In genomic region chr3:139746481-139746880, GRCh38 we compare ENCODE assay signal across 14 cellular contexts.
DNase-seq lines count a peak whose midpoint lies in the region; ATAC-seq and TF ChIP-seq lines count a peak whose summit lies in the region.
"Had no signal": no experiment of that assay in that cellular context is flagged by ENCODE, and none has a peak within 500 bp of the region (broad histone marks: within the 10 kb centered on the region; RNA-seq: fewer than 3 reads in every experiment).

No MANE protein-coding gene starts in this region.

- no peak overlapping the region for H3K56ac ChIP-seq in mesendoderm (ENCODE audit: low read length)

- TF ChIP-seq POLR2A in sigmoid colon (IDR thresholded peaks at IDR 0.05) (no peak), ovary (IDR thresholded peaks at IDR 0.05) (no peak)

- no peak overlapping the region for H3K27ac ChIP-seq in mesendoderm (ENCODE audit: low read depth, low read length)
- no peak overlapping the region for H3K27ac ChIP-seq in sigmoid colon
- no peak overlapping the region for H3K27ac ChIP-seq in ovary
- H3K27ac ChIP-seq: A549, BLaER1 had no signal

- no peak overlapping the region for H3K4me3 Mint-ChIP-seq in WTC11
- H3K4me3 Mint-ChIP-seq: CD8-positive, alpha-beta memory T cell had no signal

- H3K36me3 ChIP-seq in mesendoderm (ENCODE audit: control insufficient read depth, insufficient read depth, low read length), result no peaks in the 10 kb centered on the region
- H3K36me3 ChIP-seq in sigmoid colon, result no peaks in the 10 kb centered on the region
- H3K36me3 ChIP-seq in ovary, result no peaks in the 10 kb centered on the region
- H3K36me3 ChIP-seq: BLaER1 had no signal

- no peak overlapping the region for H3K18ac ChIP-seq in mesendoderm (ENCODE audit: low read length)

- H3K4me1 Mint-ChIP-seq in WTC11, result peaks cover 19% of the 10 kb centered on the region
- H3K4me1 Mint-ChIP-seq: CD8-positive, alpha-beta memory T cell had no signal

- H3K36me3 Mint-ChIP-seq in WTC11, result peaks cover 7% of the 10 kb centered on the region; the same call in 1 of the 2 replicates
- H3K36me3 Mint-ChIP-seq: CD8-positive, alpha-beta memory T cell had no signal

- H3K4me1 ChIP-seq in mesendoderm (ENCODE audit: control insufficient read depth, low read depth, low read length) (peaks cover 4% of the 10 kb centered on the region), sigmoid colon (no peaks in the 10 kb centered on the region), ovary (ENCODE audit: insufficient read depth) (peaks cover 3% of the 10 kb centered on the region)
- H3K4me1 ChIP-seq: A549, BLaER1 had no signal

- intact Hi-C loops in sigmoid colon (cut with DNase I) (no loop called here), ovary (cut with DNase I) (no loop called here)

- H2BK120ac ChIP-seq in mesendoderm (ENCODE audit: low read depth, low read length), result no peak overlapping the region

- CTCF ChIA-PET in WTC11 (lab: Charles Lee), result interaction anchor here (1.5 to 2.4 kb wide), 2 partner anchors 28 to 189 kb away, joined by 3 to 10 read pairs; no protein-coding TSS in a partner anchor

- H3K9me3 ChIP-seq in sigmoid colon (peaks cover 0 to 3% (median 0%) of the 10 kb centered on the region in 4 donors), ovary (no peaks in the 10 kb centered on the region)
- H3K9me3 ChIP-seq: A549, Caco-2 had no signal

- H3K27me3 ChIP-seq in mesendoderm (ENCODE audit: insufficient read depth, low read length, poor library complexity), result no peaks in the 10 kb centered on the region
- no peaks in the 10 kb centered on the region for H3K27me3 ChIP-seq in sigmoid colon
- no peaks in the 10 kb centered on the region for H3K27me3 ChIP-seq in ovary
- H3K27me3 ChIP-seq: BLaER1 had no signal

- H4K5ac ChIP-seq in mesendoderm (ENCODE audit: low read length), result no peak overlapping the region

- H3K27ac Mint-ChIP-seq in WTC11, result 0 out of 2 replicates have a peak overlapping the region, but pooled peaks have one; percentile 26
- H3K27ac Mint-ChIP-seq: CD8-positive, alpha-beta memory T cell had no signal

- no peak overlapping the region for H4K8ac ChIP-seq in mesendoderm (ENCODE audit: low read depth, low read length)

- POLR2A ChIA-PET in WTC11 (lab: Charles Lee), result no interaction called here

- H3K9me3 Mint-ChIP-seq in WTC11, result peaks cover 26% of the 10 kb centered on the region

- no peak overlapping the region for H3K23ac ChIP-seq in mesendoderm (ENCODE audit: low read length)

- ATAC-seq in WTC11, result peak; percentile 91
- ATAC-seq in GM18909 (IDR thresholded peaks at IDR 0.05; ENCODE audit: poor library complexity, unreplicated experiment), result no peak
- ATAC-seq: K562 had no signal

- no peak overlapping the region for H2BK15ac ChIP-seq in mesendoderm (replicated peaks; ENCODE audit: low read depth)

- no peak for TF ChIP-seq EP300 in sigmoid colon (IDR thresholded peaks at IDR 0.05)
- no peak for TF ChIP-seq EP300 in ovary (IDR thresholded peaks at IDR 0.05)

- no peak overlapping the region for H2BK5ac ChIP-seq in mesendoderm (ENCODE audit: low read length)

- no peak overlapping the region for H3K9ac ChIP-seq in mesendoderm (ENCODE audit: low read length)
- H3K9ac ChIP-seq: BLaER1 had no signal

- H3K79me2 ChIP-seq in mesendoderm (ENCODE audit: control insufficient read depth, insufficient read depth, low read length), result no peaks in the 10 kb centered on the region

- DNase-seq in NCI-H146 (lab: John Stamatoyannopoulos, UW), result peak; percentile 61
- no peak for DNase-seq in WTC11 (ENCODE audit: low spot score)
- DNase-seq in mesendoderm, result peak; percentile 88
- no peak for DNase-seq in sigmoid colon
- no peak for DNase-seq in ovary
- no peak for DNase-seq in effector CD8-positive, alpha-beta T cell (lab: John Stamatoyannopoulos, UW)
- DNase-seq: Caco-2; CD8-positive, alpha-beta memory T cell; DND-41; GF-D8 had no signal

- no peak overlapping the region for H3K4me2 ChIP-seq in mesendoderm (ENCODE audit: low read length)
- H3K4me2 ChIP-seq: A549, BLaER1 had no signal

- H2AK5ac ChIP-seq in mesendoderm (ENCODE audit: low read length), result no peak overlapping the region

- no peak overlapping the region for H3K4ac ChIP-seq in mesendoderm (ENCODE audit: low read depth, low read length)

- H3K79me1 ChIP-seq in mesendoderm (ENCODE audit: low read length), result no peaks in the 10 kb centered on the region

- peaks cover 5% of the 10 kb centered on the region; the same call in 1 of the 2 replicates for H3K27me3 Mint-ChIP-seq in WTC11 (ENCODE audit: low read depth)

- TF ChIP-seq CTCF in WTC11 (IDR thresholded peaks at IDR 0.05) (no peak), sigmoid colon (IDR thresholded peaks at IDR 0.05) (no peak), ovary (IDR thresholded peaks at IDR 0.05) (no peak)

- no peak overlapping the region for H3K4me3 ChIP-seq in mesendoderm (ENCODE audit: low read length)
- H3K4me3 ChIP-seq in sigmoid colon, result no peak overlapping the region
- no peak overlapping the region for H3K4me3 ChIP-seq in ovary
- H3K4me3 ChIP-seq: A549, BLaER1, K562 had no signal

TF ChIP-seq in WTC11, 78 proteins besides CTCF, POLR2A, EP300 and RAD21 (continues in another document):
- no peak for TF ChIP-seq NFE2L1 (CRISPR knock-in tag; IDR thresholded peaks at IDR 0.05)
- TF ChIP-seq NR3C1 (CRISPR knock-in tag; conservative IDR thresholded peaks at IDR 0.05; ENCODE audit: low read depth), result no peak
- TF ChIP-seq TCF7 (CRISPR knock-in tag; IDR thresholded peaks at IDR 0.05; ENCODE audit: low read depth), result no peak
- TF ChIP-seq, protein P1, sequence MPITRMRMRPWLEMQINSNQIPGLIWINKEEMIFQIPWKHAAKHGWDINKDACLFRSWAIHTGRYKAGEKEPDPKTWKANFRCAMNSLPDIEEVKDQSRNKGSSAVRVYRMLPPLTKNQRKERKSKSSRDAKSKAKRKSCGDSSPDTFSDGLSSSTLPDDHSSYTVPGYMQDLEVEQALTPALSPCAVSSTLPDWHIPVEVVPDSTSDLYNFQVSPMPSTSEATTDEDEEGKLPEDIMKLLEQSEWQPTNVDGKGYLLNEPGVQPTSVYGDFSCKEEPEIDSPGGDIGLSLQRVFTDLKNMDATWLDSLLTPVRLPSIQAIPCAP (CRISPR knock-in tag; IDR thresholded peaks at IDR 0.05), result no peak
- TF ChIP-seq, protein P2, sequence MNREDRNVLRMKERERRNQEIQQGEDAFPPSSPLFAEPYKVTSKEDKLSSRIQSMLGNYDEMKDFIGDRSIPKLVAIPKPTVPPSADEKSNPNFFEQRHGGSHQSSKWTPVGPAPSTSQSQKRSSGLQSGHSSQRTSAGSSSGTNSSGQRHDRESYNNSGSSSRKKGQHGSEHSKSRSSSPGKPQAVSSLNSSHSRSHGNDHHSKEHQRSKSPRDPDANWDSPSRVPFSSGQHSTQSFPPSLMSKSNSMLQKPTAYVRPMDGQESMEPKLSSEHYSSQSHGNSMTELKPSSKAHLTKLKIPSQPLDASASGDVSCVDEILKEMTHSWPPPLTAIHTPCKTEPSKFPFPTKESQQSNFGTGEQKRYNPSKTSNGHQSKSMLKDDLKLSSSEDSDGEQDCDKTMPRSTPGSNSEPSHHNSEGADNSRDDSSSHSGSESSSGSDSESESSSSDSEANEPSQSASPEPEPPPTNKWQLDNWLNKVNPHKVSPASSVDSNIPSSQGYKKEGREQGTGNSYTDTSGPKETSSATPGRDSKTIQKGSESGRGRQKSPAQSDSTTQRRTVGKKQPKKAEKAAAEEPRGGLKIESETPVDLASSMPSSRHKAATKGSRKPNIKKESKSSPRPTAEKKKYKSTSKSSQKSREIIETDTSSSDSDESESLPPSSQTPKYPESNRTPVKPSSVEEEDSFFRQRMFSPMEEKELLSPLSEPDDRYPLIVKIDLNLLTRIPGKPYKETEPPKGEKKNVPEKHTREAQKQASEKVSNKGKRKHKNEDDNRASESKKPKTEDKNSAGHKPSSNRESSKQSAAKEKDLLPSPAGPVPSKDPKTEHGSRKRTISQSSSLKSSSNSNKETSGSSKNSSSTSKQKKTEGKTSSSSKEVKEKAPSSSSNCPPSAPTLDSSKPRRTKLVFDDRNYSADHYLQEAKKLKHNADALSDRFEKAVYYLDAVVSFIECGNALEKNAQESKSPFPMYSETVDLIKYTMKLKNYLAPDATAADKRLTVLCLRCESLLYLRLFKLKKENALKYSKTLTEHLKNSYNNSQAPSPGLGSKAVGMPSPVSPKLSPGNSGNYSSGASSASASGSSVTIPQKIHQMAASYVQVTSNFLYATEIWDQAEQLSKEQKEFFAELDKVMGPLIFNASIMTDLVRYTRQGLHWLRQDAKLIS (CRISPR knock-in tag; IDR thresholded peaks at IDR 0.05; ENCODE audit: borderline replicate concordance), result no peak
- TF ChIP-seq, protein P3, sequence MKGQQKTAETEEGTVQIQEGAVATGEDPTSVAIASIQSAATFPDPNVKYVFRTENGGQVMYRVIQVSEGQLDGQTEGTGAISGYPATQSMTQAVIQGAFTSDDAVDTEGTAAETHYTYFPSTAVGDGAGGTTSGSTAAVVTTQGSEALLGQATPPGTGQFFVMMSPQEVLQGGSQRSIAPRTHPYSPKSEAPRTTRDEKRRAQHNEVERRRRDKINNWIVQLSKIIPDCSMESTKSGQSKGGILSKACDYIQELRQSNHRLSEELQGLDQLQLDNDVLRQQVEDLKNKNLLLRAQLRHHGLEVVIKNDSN (CRISPR knock-in tag; IDR thresholded peaks at IDR 0.05), result no peak
- TF ChIP-seq STAT6 (CRISPR knock-in tag; conservative IDR thresholded peaks at IDR 0.05; ENCODE audit: low read depth), result no peak
- no peak for TF ChIP-seq ATF1 (CRISPR knock-in tag; IDR thresholded peaks at IDR 0.05)
- TF ChIP-seq CREM (CRISPR knock-in tag; IDR thresholded peaks at IDR 0.05), result no peak
- TF ChIP-seq GRHL2 (CRISPR knock-in tag; IDR thresholded peaks at IDR 0.05; ENCODE audit: insufficient replicate concordance, severe bottlenecking), result no peak
- TF ChIP-seq FOXP1 (CRISPR knock-in tag; IDR thresholded peaks at IDR 0.05; ENCODE audit: borderline replicate concordance), result no peak

Comparison
In these comparisons a context has a peak if more than half of its experiments do, and no peak if none do; other contexts are left out.
1. DNase-seq: peak in NCI-H146 (single experiment) and mesendoderm (single experiment); none in WTC11 (single experiment), sigmoid colon (single experiment), ovary (0 of 5) and effector CD8-positive, alpha-beta T cell (single experiment).